In the genomic region with DNA sequence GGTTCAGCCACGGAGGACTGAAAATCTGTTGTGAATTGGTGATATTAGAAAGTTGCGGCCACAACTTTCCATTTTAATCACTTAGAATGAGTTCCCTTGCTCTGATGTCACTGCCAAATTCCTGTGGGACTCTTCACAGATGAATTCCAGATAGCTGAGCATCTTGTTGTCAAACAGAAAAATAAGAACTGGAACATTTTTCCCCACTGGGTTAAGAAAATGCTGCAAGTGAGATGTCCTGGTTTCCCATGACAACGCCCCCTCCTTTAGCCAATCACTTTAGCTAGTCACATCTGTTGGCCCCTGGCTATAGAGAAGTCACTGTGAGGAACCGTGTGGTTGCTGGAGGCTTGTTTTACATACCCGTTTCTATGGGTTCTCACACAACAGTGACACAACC, we compare ENCODE assay signal across 11 cellular contexts.
DNase-seq lines count a peak whose midpoint lies in the region; FAIRE-seq and TF ChIP-seq lines count a peak whose summit lies in the region.
"Had no signal": no experiment of that assay in that cellular context is flagged by ENCODE, and none has a peak within 500 bp of the region (broad histone marks: within the 10 kb centered on the region; RNA-seq: fewer than 3 reads in every experiment).

No MANE protein-coding gene starts in this region.

- TF ChIP-seq CTCF in tibial artery (IDR thresholded peaks at IDR 0.05): no peak

- no peaks in the 10 kb centered on the region for H3K36me3 ChIP-seq in tibial artery

- peaks cover 0 to 10% (median under 1%) of the 10 kb centered on the region in 4 donors for H3K4me1 ChIP-seq in tibial artery

- H3K9me3 ChIP-seq in tibial artery: no peaks in the 10 kb centered on the region

- peak; percentile 44 for FAIRE-seq in HTR-8/SVneo (lab: Jason Lieb, UNC)
- FAIRE-seq: A204.1 had no signal

- H3K27ac ChIP-seq in tibial artery: no peak overlapping the region

- intact Hi-C loops in tibial artery (cut with DNase I; ENCODE audit: low total_unique reads): loop anchor here (10.0 kb wide), 1 partner anchor 619 kb away; no protein-coding TSS in a partner anchor

- H3K27me3 ChIP-seq in tibial artery: no peaks in the 10 kb centered on the region

- H3K4me3 ChIP-seq in tibial artery: no peak overlapping the region

- DNase-seq in SIG-M5 treated with dmso at 0.1 percent for 504 hours (lab: John Stamatoyannopoulos, UW; ENCODE audit: unreplicated experiment) (peak; percentile 13), SIG-M5 (lab: John Stamatoyannopoulos, UW) (no peak), HTR-8/SVneo (ENCODE audit: insufficient read length, low spot score) (peak; percentile 42), fibroblast of the conjunctiva (ENCODE audit: low read depth) (peak; percentile 67), tibial artery (peak; percentile 78 to 81), LoVo (ENCODE audit: low spot score) (no peak), DMS153 treated with DMSO at 0.1 percent for 48 hours (lab: John Stamatoyannopoulos, UW; ENCODE audit: unreplicated experiment) (no peak), SW480 (ENCODE audit: low spot score) (no peak)
- DNase-seq: naive B cell, SHP77 treated with DMSO at 0.1 percent for 48 hours had no signal

Comparison
In these comparisons a context has a peak if more than half of its experiments do, and no peak if none do; other contexts are left out.
1. DNase-seq: peak in SIG-M5 treated with dmso at 0.1 percent for 504 hours (single experiment), HTR-8/SVneo (single experiment), fibroblast of the conjunctiva (single experiment) and tibial artery (2 of 2); none in SIG-M5 (single experiment), LoVo (single experiment), DMS153 treated with DMSO at 0.1 percent for 48 hours (single experiment) and SW480 (single experiment).